Comparison of ENCODE assay signal across 2 cellular contexts in the genomic region with DNA sequence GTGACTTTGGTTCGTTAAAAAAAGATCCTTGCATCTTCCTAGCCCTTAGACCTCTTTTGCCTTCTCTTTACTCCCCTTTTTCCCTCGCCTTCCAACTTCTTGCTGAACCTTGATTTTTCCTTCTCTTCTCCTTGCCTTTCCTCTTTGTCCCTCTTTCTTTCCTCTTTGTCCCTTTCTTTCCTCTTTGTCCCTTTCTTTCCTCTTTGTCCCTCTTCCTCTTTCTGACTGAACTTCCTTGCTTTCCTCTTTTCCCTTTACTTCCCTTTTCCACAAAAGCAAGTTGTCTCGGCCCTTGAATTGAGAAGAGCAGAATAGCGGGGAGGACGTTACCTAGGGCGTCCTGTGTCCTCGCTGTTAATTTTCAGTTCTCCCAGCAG.
TF ChIP-seq lines count a peak whose summit lies in the region.

No MANE protein-coding gene starts in this region.

TF ChIP-seq in HEK293, 187 proteins besides CTCF, POLR2A, EP300 and RAD21 (continued from another document and continues in another):
- TF ChIP-seq, protein P1, sequence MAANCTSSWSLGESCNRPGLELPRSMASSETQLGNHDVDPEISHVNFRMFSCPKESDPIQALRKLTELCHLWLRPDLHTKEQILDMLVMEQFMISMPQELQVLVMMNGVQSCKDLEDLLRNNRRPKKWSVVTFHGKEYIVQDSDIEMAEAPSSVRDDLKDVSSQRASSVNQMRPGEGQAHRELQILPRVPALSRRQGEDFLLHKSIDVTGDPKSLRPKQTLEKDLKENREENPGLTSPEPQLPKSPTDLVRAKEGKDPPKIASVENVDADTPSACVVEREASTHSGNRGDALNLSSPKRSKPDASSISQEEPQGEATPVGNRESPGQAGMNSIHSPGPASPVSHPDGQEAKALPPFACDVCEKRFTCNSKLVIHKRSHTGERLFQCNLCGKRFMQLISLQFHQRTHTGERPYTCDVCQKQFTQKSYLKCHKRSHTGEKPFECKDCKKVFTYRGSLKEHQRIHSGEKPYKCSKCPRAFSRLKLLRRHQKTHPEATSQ (tag by site-specific recombination; IDR thresholded peaks at IDR 0.05), result no peak
- no peak for TF ChIP-seq ZNF223 (tag by site-specific recombination; IDR thresholded peaks at IDR 0.05)
- TF ChIP-seq, protein P2, sequence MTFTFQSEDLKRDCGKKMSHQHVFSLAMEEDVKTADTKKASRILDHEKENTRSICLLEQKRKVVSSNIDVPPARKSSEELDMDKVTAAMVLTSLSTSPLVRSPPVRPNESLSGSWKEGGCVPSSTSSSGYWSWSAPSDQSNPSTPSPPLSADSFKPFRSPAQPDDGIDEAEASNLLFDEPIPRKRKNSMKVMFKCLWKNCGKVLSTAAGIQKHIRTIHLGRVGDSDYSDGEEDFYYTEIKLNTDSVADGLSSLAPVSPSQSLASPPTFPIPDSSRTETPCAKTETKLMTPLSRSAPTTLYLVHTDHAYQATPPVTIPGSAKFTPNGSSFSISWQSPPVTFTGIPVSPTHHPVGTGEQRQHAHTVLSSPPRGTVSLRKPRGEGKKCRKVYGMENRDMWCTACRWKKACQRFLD (tag by site-specific recombination; IDR thresholded peaks at IDR 0.05), result no peak
- no peak for TF ChIP-seq ZNF10 (tag by site-specific recombination; IDR thresholded peaks at IDR 0.05)
- no peak for TF ChIP-seq ZNF404 (tag by site-specific recombination; IDR thresholded peaks at IDR 0.05)
- no peak for TF ChIP-seq KLF10 (tag by site-specific recombination; IDR thresholded peaks at IDR 0.05)
- TF ChIP-seq MYNN (tag by site-specific recombination; IDR thresholded peaks at IDR 0.05; ENCODE audit: borderline replicate concordance), result no peak
- TF ChIP-seq ZNF777 (tag by site-specific recombination; IDR thresholded peaks at IDR 0.05; ENCODE audit: borderline replicate concordance), result 0 out of 2 replicates have a peak, but pooled peaks have one; percentile 25
- TF ChIP-seq, protein P3, sequence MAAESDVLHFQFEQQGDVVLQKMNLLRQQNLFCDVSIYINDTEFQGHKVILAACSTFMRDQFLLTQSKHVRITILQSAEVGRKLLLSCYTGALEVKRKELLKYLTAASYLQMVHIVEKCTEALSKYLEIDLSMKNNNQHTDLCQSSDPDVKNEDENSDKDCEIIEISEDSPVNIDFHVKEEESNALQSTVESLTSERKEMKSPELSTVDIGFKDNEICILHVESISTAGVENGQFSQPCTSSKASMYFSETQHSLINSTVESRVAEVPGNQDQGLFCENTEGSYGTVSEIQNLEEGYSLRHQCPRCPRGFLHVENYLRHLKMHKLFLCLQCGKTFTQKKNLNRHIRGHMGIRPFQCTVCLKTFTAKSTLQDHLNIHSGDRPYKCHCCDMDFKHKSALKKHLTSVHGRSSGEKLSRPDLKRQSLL (tag by site-specific recombination; IDR thresholded peaks at IDR 0.05), result no peak
- TF ChIP-seq ZNF837 (tag by site-specific recombination; IDR thresholded peaks at IDR 0.05), result no peak
- TF ChIP-seq, protein P4, sequence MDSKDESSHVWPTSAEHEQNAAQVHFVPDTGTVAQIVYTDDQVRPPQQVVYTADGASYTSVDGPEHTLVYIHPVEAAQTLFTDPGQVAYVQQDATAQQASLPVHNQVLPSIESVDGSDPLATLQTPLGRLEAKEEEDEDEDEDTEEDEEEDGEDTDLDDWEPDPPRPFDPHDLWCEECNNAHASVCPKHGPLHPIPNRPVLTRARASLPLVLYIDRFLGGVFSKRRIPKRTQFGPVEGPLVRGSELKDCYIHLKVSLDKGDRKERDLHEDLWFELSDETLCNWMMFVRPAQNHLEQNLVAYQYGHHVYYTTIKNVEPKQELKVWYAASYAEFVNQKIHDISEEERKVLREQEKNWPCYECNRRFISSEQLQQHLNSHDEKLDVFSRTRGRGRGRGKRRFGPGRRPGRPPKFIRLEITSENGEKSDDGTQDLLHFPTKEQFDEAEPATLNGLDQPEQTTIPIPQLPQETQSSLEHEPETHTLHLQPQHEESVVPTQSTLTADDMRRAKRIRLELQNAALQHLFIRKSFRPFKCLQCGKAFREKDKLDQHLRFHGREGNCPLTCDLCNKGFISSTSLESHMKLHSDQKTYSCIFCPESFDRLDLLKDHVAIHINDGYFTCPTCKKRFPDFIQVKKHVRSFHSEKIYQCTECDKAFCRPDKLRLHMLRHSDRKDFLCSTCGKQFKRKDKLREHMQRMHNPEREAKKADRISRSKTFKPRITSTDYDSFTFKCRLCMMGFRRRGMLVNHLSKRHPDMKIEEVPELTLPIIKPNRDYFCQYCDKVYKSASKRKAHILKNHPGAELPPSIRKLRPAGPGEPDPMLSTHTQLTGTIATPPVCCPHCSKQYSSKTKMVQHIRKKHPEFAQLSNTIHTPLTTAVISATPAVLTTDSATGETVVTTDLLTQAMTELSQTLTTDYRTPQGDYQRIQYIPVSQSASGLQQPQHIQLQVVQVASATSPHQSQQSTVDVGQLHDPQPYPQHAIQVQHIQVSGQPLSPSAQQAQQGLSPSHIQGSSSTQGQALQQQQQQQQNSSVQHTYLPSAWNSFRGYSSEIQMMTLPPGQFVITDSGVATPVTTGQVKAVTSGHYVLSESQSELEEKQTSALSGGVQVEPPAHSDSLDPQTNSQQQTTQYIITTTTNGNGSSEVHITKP (tag by site-specific recombination; IDR thresholded peaks at IDR 0.05), result peak; percentile 14; the same call in 1 of the 2 replicates
- TF ChIP-seq, protein P5, sequence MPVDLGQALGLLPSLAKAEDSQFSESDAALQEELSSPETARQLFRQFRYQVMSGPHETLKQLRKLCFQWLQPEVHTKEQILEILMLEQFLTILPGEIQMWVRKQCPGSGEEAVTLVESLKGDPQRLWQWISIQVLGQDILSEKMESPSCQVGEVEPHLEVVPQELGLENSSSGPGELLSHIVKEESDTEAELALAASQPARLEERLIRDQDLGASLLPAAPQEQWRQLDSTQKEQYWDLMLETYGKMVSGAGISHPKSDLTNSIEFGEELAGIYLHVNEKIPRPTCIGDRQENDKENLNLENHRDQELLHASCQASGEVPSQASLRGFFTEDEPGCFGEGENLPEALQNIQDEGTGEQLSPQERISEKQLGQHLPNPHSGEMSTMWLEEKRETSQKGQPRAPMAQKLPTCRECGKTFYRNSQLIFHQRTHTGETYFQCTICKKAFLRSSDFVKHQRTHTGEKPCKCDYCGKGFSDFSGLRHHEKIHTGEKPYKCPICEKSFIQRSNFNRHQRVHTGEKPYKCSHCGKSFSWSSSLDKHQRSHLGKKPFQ (tag by site-specific recombination; IDR thresholded peaks at IDR 0.05), result no peak
- no peak for TF ChIP-seq ZSCAN23 (tag by site-specific recombination; IDR thresholded peaks at IDR 0.05)
- no peak for TF ChIP-seq ZNF416 (tag by site-specific recombination; IDR thresholded peaks at IDR 0.05)
- no peak for TF ChIP-seq ZNF670 (tag by site-specific recombination; IDR thresholded peaks at IDR 0.05; ENCODE audit: low read depth)

TF ChIP-seq in GM12878, 131 proteins besides CTCF, POLR2A, EP300 and RAD21 (continued from another document and continues in another):
- TF ChIP-seq, protein P6, sequence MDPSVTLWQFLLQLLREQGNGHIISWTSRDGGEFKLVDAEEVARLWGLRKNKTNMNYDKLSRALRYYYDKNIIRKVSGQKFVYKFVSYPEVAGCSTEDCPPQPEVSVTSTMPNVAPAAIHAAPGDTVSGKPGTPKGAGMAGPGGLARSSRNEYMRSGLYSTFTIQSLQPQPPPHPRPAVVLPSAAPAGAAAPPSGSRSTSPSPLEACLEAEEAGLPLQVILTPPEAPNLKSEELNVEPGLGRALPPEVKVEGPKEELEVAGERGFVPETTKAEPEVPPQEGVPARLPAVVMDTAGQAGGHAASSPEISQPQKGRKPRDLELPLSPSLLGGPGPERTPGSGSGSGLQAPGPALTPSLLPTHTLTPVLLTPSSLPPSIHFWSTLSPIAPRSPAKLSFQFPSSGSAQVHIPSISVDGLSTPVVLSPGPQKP (IDR thresholded peaks at IDR 0.05; ENCODE audit: low read depth, low read length), result no peak
- TF ChIP-seq CBX3 (IDR thresholded peaks at IDR 0.05; ENCODE audit: borderline replicate concordance, low read depth) (no peak), FOS (IDR thresholded peaks at IDR 0.05; ENCODE audit: borderline replicate concordance, extremely low read depth, insufficient read length) (no peak), NBN (IDR thresholded peaks at IDR 0.05) (peak; percentile 92), IKZF1 (conservative IDR thresholded peaks at IDR 0.05) (peak; percentile 52; the same call in 1 of the 2 replicates), BCL11A (IDR thresholded peaks at IDR 0.05; ENCODE audit: low read depth, low read length) (no peak), MTA3 (IDR thresholded peaks at IDR 0.05; ENCODE audit: borderline replicate concordance, low read length) (no peak), MYB (IDR thresholded peaks at IDR 0.05; ENCODE audit: borderline replicate concordance, low read depth, low read length) (no peak), RAD51 (IDR thresholded peaks at IDR 0.05) (0 out of 2 replicates have a peak, but pooled peaks have one; percentile 15), PML (IDR thresholded peaks at IDR 0.05; ENCODE audit: low read length) (no peak), SIX5 (IDR thresholded peaks at IDR 0.05; ENCODE audit: low read depth, low read length, severe bottlenecking) (no peak), IRF4 (IDR thresholded peaks at IDR 0.05; ENCODE audit: low read depth, low read length) (no peak), ZNF384 (IDR thresholded peaks at IDR 0.05; ENCODE audit: borderline replicate concordance, low read depth, low read length) (no peak), JUNB (IDR thresholded peaks at IDR 0.05) (no peak), ZNF274 (IDR thresholded peaks at IDR 0.05; ENCODE audit: insufficient read depth, insufficient read length) (no peak), RUNX3 (IDR thresholded peaks at IDR 0.05; ENCODE audit: low read length) (no peak), PAX8 (IDR thresholded peaks at IDR 0.05) (no peak), WRNIP1 (IDR thresholded peaks at IDR 0.05; ENCODE audit: borderline replicate concordance, low read depth, low read length) (no peak), BMI1 (IDR thresholded peaks at IDR 0.05; ENCODE audit: borderline replicate concordance) (no peak), TARDBP (IDR thresholded peaks at IDR 0.05; ENCODE audit: borderline replicate concordance) (no peak), CEBPB (IDR thresholded peaks at IDR 0.05; ENCODE audit: borderline replicate concordance in 1 of 2, low read depth in 2 of 2, low read length in 2 of 2) (no peak)
- TF ChIP-seq, protein P7, sequence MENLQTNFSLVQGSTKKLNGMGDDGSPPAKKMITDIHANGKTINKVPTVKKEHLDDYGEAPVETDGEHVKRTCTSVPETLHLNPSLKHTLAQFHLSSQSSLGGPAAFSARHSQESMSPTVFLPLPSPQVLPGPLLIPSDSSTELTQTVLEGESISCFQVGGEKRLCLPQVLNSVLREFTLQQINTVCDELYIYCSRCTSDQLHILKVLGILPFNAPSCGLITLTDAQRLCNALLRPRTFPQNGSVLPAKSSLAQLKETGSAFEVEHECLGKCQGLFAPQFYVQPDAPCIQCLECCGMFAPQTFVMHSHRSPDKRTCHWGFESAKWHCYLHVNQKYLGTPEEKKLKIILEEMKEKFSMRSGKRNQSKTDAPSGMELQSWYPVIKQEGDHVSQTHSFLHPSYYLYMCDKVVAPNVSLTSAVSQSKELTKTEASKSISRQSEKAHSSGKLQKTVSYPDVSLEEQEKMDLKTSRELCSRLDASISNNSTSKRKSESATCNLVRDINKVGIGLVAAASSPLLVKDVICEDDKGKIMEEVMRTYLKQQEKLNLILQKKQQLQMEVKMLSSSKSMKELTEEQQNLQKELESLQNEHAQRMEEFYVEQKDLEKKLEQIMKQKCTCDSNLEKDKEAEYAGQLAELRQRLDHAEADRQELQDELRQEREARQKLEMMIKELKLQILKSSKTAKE (IDR thresholded peaks at IDR 0.05; ENCODE audit: low read depth, poor library complexity, severe bottlenecking), result no peak
- TF ChIP-seq, protein P8, sequence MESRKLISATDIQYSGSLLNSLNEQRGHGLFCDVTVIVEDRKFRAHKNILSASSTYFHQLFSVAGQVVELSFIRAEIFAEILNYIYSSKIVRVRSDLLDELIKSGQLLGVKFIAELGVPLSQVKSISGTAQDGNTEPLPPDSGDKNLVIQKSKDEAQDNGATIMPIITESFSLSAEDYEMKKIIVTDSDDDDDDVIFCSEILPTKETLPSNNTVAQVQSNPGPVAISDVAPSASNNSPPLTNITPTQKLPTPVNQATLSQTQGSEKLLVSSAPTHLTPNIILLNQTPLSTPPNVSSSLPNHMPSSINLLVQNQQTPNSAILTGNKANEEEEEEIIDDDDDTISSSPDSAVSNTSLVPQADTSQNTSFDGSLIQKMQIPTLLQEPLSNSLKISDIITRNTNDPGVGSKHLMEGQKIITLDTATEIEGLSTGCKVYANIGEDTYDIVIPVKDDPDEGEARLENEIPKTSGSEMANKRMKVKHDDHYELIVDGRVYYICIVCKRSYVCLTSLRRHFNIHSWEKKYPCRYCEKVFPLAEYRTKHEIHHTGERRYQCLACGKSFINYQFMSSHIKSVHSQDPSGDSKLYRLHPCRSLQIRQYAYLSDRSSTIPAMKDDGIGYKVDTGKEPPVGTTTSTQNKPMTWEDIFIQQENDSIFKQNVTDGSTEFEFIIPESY (IDR thresholded peaks at IDR 0.05), result no peak
- TF ChIP-seq, protein P9, sequence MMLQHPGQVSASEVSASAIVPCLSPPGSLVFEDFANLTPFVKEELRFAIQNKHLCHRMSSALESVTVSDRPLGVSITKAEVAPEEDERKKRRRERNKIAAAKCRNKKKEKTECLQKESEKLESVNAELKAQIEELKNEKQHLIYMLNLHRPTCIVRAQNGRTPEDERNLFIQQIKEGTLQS (IDR thresholded peaks at IDR 0.05; ENCODE audit: borderline replicate concordance, extremely low read depth, low read depth, low read length), result no peak
- TF ChIP-seq, protein P10, sequence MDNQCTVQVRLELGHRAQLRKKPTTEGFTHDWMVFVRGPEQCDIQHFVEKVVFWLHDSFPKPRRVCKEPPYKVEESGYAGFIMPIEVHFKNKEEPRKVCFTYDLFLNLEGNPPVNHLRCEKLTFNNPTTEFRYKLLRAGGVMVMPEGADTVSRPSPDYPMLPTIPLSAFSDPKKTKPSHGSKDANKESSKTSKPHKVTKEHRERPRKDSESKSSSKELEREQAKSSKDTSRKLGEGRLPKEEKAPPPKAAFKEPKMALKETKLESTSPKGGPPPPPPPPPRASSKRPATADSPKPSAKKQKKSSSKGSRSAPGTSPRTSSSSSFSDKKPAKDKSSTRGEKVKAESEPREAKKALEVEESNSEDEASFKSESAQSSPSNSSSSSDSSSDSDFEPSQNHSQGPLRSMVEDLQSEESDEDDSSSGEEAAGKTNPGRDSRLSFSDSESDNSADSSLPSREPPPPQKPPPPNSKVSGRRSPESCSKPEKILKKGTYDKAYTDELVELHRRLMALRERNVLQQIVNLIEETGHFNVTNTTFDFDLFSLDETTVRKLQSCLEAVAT (IDR thresholded peaks at IDR 0.05), result peak; percentile 73
- TF ChIP-seq, protein P11, sequence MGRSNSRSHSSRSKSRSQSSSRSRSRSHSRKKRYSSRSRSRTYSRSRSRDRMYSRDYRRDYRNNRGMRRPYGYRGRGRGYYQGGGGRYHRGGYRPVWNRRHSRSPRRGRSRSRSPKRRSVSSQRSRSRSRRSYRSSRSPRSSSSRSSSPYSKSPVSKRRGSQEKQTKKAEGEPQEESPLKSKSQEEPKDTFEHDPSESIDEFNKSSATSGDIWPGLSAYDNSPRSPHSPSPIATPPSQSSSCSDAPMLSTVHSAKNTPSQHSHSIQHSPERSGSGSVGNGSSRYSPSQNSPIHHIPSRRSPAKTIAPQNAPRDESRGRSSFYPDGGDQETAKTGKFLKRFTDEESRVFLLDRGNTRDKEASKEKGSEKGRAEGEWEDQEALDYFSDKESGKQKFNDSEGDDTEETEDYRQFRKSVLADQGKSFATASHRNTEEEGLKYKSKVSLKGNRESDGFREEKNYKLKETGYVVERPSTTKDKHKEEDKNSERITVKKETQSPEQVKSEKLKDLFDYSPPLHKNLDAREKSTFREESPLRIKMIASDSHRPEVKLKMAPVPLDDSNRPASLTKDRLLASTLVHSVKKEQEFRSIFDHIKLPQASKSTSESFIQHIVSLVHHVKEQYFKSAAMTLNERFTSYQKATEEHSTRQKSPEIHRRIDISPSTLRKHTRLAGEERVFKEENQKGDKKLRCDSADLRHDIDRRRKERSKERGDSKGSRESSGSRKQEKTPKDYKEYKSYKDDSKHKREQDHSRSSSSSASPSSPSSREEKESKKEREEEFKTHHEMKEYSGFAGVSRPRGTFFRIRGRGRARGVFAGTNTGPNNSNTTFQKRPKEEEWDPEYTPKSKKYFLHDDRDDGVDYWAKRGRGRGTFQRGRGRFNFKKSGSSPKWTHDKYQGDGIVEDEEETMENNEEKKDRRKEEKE (IDR thresholded peaks at IDR 0.05), result no peak
